Comparison of ENCODE assay signal across 18 cellular contexts in the genomic region with DNA sequence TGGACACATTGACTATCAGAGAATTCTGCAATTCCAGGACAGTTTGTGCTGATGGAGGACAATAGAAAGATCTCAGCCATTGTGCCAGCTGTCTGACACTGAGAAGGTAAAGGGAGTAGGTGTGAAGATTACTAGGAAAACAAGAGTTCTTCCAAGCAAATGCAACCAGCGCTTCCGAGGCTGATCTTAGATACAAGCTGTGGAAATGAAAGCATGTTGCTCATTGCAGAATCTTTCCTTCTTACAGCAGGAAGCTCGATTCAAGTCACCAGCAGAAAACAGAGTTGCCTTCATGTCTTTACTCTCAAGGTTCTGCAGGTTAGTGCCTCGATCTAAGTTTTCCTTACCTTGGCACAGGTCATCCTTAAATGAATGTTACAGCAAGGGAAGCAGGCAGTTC. TPM values are rescaled to one million over a fixed set of nuclear protein-coding genes. Genes with fewer than 3 reads are reported as not detected.
"Had no signal": no experiment of that assay in that cellular context is flagged by ENCODE, and none has a peak within 500 bp of the region (broad histone marks: within the 10 kb centered on the region; RNA-seq: fewer than 3 reads in every experiment).

No MANE protein-coding gene starts in this region.

- H3K27ac ChIP-seq: brain microvascular endothelial cell, esophagus squamous epithelium, prostate gland, right lobe of liver, transverse colon had no signal

- ATAC-seq: activated CD4-positive, CD25-positive, alpha-beta regulatory T cell treated with anti-CD3 and anti-CD28 coated beads, Interleukin-2, amount 50 U/mL, for 24 hours; right lobe of liver had no signal

- H3K9me3 ChIP-seq: esophagus squamous epithelium, prostate gland, right lobe of liver, transverse colon had no signal

- DNase-seq: activated CD4-positive, alpha-beta T cell treated with anti-CD3 and anti-CD28 coated beads, Interleukin-2, amount 50 U/mL, for 4 hours; activated effector memory CD4-positive, alpha-beta T cell treated with Interleukin-2 at 50 U/mL for 16 hours; activated T-cell treated with anti-CD3 and anti-CD28 coated beads, Interleukin-2, amount 50 U/mL, for 1 hour; amniotic stem cell; brain microvascular endothelial cell; cerebellar nuclear complex; esophagus squamous epithelium; kidney; midbrain; nucleus accumbens; right lobe of liver; stimulated activated CD4-positive, alpha-beta T cell treated with anti-CD3 and anti-CD28 coated beads, Interleukin-12 subunit alpha, Interleukin-12 subunit beta, amount 100 ng/mL, for 4 hours; stimulated activated naive CD4-positive, alpha-beta T cell; substantia nigra; transverse colon had no signal

- H3K36me3 ChIP-seq: brain microvascular endothelial cell, esophagus squamous epithelium, prostate gland, right lobe of liver, transverse colon had no signal

- H3K4me1 ChIP-seq: prostate gland, right lobe of liver, transverse colon had no signal

- H3K4me3 ChIP-seq: esophagus squamous epithelium, prostate gland, right lobe of liver, transverse colon had no signal

- H3K27me3 ChIP-seq: brain microvascular endothelial cell, right lobe of liver had no signal

RNA-seq across cellular contexts. Expression of a gene that starts 54.5 kb away (rescaled TPM):
- total RNA-seq: activated naive CD4-positive, alpha-beta T cell treated with anti-CD3 and anti-CD28 coated beads, Interleukin-2, amount 50 U/mL, for 72 hours; esophagus squamous epithelium; kidney; prostate gland; right lobe of liver had no signal
